ENCODE assay signal across 2 cellular contexts in the genomic region with DNA sequence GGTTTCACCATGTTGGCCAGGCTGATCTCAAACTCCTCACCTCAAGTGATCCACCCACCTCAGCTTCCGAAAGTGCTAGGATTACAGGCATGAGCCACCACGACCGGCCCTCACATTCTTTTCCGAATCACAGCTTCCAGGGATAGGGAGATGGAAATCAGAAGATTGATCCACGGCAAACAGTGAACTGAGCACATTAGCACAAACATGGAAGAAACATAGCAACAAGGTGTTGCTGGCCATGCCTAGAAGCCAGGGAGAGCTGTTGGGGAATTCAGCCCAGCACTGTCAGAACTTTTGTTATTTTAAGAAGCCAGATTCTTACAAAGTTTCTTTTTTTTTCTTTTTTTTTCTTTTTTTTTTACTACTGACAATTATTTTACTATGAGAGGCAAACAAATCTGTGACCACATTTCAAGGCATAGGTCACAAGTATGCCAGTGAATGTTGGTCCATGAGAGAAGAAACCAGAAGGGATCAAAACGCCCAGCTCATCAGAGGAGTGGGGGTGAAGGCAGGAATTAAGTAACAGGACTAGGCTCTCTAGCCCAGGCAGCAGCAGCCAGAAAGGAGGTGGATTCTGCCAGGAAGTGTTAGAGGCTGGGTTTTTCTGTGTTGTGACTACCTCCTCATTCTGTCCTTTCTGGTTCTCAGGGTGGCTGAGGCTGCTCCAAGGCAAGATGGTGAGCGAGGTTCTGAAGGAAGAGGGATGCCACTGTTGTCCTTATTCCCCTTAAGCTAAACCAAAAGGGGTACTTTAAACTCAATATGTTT.
TF ChIP-seq lines count a peak whose summit lies in the region.

No MANE protein-coding gene starts in this region.

TF ChIP-seq in IMR-90, 13 proteins besides CTCF, POLR2A, EP300 and RAD21:
- TF ChIP-seq CEBPB (IDR thresholded peaks at IDR 0.05; ENCODE audit: low read depth, low read length) (no peak), CHD1 (IDR thresholded peaks at IDR 0.05; ENCODE audit: low read depth, low read length) (no peak), NFE2L2 (IDR thresholded peaks at IDR 0.05; ENCODE audit: low read depth, low read length) (no peak), MXI1 (IDR thresholded peaks at IDR 0.05; ENCODE audit: borderline replicate concordance, low read depth, low read length) (no peak), USF2 (IDR thresholded peaks at IDR 0.05; ENCODE audit: low read depth, low read length) (no peak), BHLHE40 (IDR thresholded peaks at IDR 0.05; ENCODE audit: low read depth, low read length) (no peak), FOS (IDR thresholded peaks at IDR 0.05; ENCODE audit: low read depth, low read length) (no peak), MAFK (IDR thresholded peaks at IDR 0.05; ENCODE audit: low read depth, low read length) (no peak), RFX5 (IDR thresholded peaks at IDR 0.05; ENCODE audit: low read depth, low read length) (no peak), SMC3 (IDR thresholded peaks at IDR 0.05; ENCODE audit: low read depth, low read length) (no peak), MAZ (IDR thresholded peaks at IDR 0.05; ENCODE audit: borderline replicate concordance, low read depth, low read length) (no peak), RCOR1 (IDR thresholded peaks at IDR 0.05; ENCODE audit: insufficient replicate concordance, low read length) (no peak)
- TF ChIP-seq, protein P1, sequence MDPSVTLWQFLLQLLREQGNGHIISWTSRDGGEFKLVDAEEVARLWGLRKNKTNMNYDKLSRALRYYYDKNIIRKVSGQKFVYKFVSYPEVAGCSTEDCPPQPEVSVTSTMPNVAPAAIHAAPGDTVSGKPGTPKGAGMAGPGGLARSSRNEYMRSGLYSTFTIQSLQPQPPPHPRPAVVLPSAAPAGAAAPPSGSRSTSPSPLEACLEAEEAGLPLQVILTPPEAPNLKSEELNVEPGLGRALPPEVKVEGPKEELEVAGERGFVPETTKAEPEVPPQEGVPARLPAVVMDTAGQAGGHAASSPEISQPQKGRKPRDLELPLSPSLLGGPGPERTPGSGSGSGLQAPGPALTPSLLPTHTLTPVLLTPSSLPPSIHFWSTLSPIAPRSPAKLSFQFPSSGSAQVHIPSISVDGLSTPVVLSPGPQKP (IDR thresholded peaks at IDR 0.05; ENCODE audit: borderline replicate concordance, low read depth, low read length): no peak

TF ChIP-seq in H1, 55 proteins besides CTCF, POLR2A, EP300 and RAD21:
- no peak for TF ChIP-seq TAF7 (optimal IDR thresholded peaks at IDR 0.05; ENCODE audit: borderline replicate concordance, low read depth, low read length)
